Comparison of ENCODE assay signal across 31 cellular contexts in the genomic region with DNA sequence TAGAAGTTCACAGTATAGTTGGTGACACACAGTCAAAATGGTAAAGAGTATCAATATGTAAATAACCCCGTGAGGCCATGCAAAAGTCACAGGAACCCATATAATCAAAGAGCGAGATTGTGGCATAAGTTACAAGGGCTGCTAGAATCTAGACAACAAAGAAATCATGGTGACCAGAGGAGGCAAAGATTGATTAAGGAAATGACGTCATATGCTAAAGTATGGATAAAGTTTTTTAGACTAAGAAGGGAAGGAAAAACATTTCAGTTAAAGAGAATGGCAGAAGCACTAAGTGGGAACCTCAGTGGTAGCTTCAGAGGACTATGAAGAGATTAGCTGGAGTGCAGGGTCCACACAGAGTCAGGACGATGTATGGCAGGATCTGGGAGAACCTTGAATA.
"Had no signal": no experiment of that assay in that cellular context is flagged by ENCODE, and none has a peak within 500 bp of the region (broad histone marks: within the 10 kb centered on the region; RNA-seq: fewer than 3 reads in every experiment).

No MANE protein-coding gene starts in this region.

- H3K27me3 Mint-ChIP-seq: activated CD4-positive, alpha-beta memory T cell treated with anti-CD3 and anti-CD28 coated beads, Interleukin-2, amount 10 ng/mL, durations not matched to agents 7 days and 5 days; activated CD8-positive, alpha-beta memory T cell treated with anti-CD3 and anti-CD28 coated beads, Interleukin-2, amount 10 ng/mL, durations not matched to agents 7 days and 5 days; activated naive CD4-positive, alpha-beta T cell treated with anti-CD3 and anti-CD28 coated beads, Interleukin-2, amount 10 ng/mL, durations not matched to agents 7 days and 5 days; activated naive CD8-positive, alpha-beta T cell; activated naive CD8-positive, alpha-beta T cell treated with anti-CD3 and anti-CD28 coated beads, Interleukin-2, amount 50 U/mL, for 24 hours; central memory CD8-positive, alpha-beta T cell had no signal

- H3K9me3 ChIP-seq: SJCRH30 had no signal

- H3K4me3 Mint-ChIP-seq: activated CD4-positive, alpha-beta memory T cell treated with anti-CD3 and anti-CD28 coated beads, Interleukin-2, amount 10 ng/mL, durations not matched to agents 7 days and 5 days; activated CD8-positive, alpha-beta memory T cell treated with anti-CD3 and anti-CD28 coated beads, Interleukin-2, amount 10 ng/mL, durations not matched to agents 7 days and 5 days; activated naive CD4-positive, alpha-beta T cell treated with anti-CD3 and anti-CD28 coated beads, Interleukin-2, amount 10 ng/mL, durations not matched to agents 7 days and 5 days; activated naive CD8-positive, alpha-beta T cell; activated naive CD8-positive, alpha-beta T cell treated with anti-CD3 and anti-CD28 coated beads, Interleukin-2, amount 50 U/mL, for 24 hours; central memory CD8-positive, alpha-beta T cell had no signal

- H3K27ac ChIP-seq: cardiac muscle cell, SJCRH30, SK-N-MC, WERI-Rb-1 had no signal

- H3K27ac Mint-ChIP-seq: activated CD4-positive, alpha-beta memory T cell treated with anti-CD3 and anti-CD28 coated beads, Interleukin-2, amount 10 ng/mL, durations not matched to agents 7 days and 5 days; activated CD8-positive, alpha-beta memory T cell treated with anti-CD3 and anti-CD28 coated beads, Interleukin-2, amount 10 ng/mL, durations not matched to agents 7 days and 5 days; activated naive CD4-positive, alpha-beta T cell treated with anti-CD3 and anti-CD28 coated beads, Interleukin-2, amount 10 ng/mL, durations not matched to agents 7 days and 5 days; activated naive CD8-positive, alpha-beta T cell; activated naive CD8-positive, alpha-beta T cell treated with anti-CD3 and anti-CD28 coated beads, Interleukin-2, amount 50 U/mL, for 24 hours had no signal

- ATAC-seq: activated CD8-positive, alpha-beta memory T cell treated with anti-CD3 and anti-CD28 coated beads, Interleukin-2, amount 10 ng/mL, durations not matched to agents 7 days and 5 days; activated naive CD8-positive, alpha-beta T cell treated with anti-CD3 and anti-CD28 coated beads, Interleukin-2, amount 50 U/mL, for 24 hours; Panc1 had no signal

- H3K36me3 ChIP-seq: cardiac muscle cell, SJCRH30, WERI-Rb-1 had no signal

- H3K36me3 Mint-ChIP-seq: activated CD8-positive, alpha-beta memory T cell treated with anti-CD3 and anti-CD28 coated beads, Interleukin-2, amount 10 ng/mL, durations not matched to agents 7 days and 5 days; activated naive CD4-positive, alpha-beta T cell treated with anti-CD3 and anti-CD28 coated beads, Interleukin-2, amount 10 ng/mL, durations not matched to agents 7 days and 5 days; activated naive CD8-positive, alpha-beta T cell had no signal

- H3K4me3 ChIP-seq: cardiac muscle cell, SJCRH30, SK-N-MC had no signal

- DNase-seq: activated CD4-positive, alpha-beta memory T cell treated with anti-CD3 and anti-CD28 coated beads, Interleukin-2, amount 10 ng/mL, durations not matched to agents 7 days and 5 days; activated CD4-positive, alpha-beta T cell treated with anti-CD3 and anti-CD28 coated beads for 1 hour; activated CD4-positive, alpha-beta T cell treated with anti-CD3 and anti-CD28 coated beads for 48 hours; activated CD4-positive, CD25-positive, alpha-beta regulatory T cell; activated CD8-positive, alpha-beta memory T cell treated with anti-CD3 and anti-CD28 coated beads for 24 hours; activated CD8-positive, alpha-beta memory T cell treated with anti-CD3 and anti-CD28 coated beads, Interleukin-2, amount 10 ng/mL, durations not matched to agents 7 days and 5 days; activated CD8-positive, alpha-beta memory T cell treated with anti-CD3 and anti-CD28 coated beads, Interleukin-2, amount 50 U/mL, for 48 hours; activated effector memory CD4-positive, alpha-beta T cell treated with Interleukin-2 at 50 U/mL for 16 hours; activated naive CD4-positive, alpha-beta T cell treated with anti-CD3 and anti-CD28 coated beads, Interleukin-2, amount 10 ng/mL, durations not matched to agents 7 days and 5 days; activated naive CD8-positive, alpha-beta T cell treated with anti-CD3 and anti-CD28 coated beads, Interleukin-2, amount 50 U/mL, for 24 hours; activated T-cell treated with anti-CD3 and anti-CD28 coated beads, Interleukin-2, amount 50 U/mL, for 48 hours; anterior cingulate cortex; NCI-H1092 treated with DMSO at 0.1 percent for 48 hours; NCI-H1417; NCI-H146; NCI-H187; NCI-H2029 treated with DMSO at 0.1 percent for 48 hours; NCI-H345; NCI-H524 treated with DMSO at 0.1 percent for 48 hours; SHP77; SJCRH30; SW 1271; T-helper 1 cell; T-helper 2 cell; T1000; WERI-Rb-1 had no signal

- H3K27me3 ChIP-seq: cardiac muscle cell, SJCRH30 had no signal

- H3K4me1 Mint-ChIP-seq: activated CD4-positive, alpha-beta memory T cell treated with anti-CD3 and anti-CD28 coated beads, Interleukin-2, amount 10 ng/mL, durations not matched to agents 7 days and 5 days; activated CD8-positive, alpha-beta memory T cell treated with anti-CD3 and anti-CD28 coated beads, Interleukin-2, amount 10 ng/mL, durations not matched to agents 7 days and 5 days; activated naive CD4-positive, alpha-beta T cell treated with anti-CD3 and anti-CD28 coated beads, Interleukin-2, amount 10 ng/mL, durations not matched to agents 7 days and 5 days; activated naive CD8-positive, alpha-beta T cell treated with anti-CD3 and anti-CD28 coated beads, Interleukin-2, amount 50 U/mL, for 24 hours; central memory CD8-positive, alpha-beta T cell had no signal
